ENCODE assay signal across 21 cellular contexts in the genomic region with DNA sequence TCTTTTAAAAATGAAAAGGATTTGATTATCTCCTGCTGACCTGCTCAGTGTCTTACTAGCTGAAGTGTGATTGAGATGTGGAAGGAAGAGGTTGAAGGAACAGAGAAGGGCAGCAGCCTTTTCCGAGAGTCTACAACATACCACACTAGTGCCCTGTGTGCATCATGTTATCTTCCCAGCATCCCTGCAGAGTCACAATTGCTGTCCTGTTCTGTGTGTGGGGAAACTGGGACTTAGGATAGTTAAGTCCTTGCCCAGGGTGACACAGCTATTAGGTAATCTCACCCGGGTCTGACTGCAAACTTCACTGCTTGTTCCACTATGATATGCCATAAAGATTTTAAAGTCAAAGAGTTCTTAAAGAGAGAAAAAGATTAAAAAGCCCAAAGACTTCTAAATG.
"Had no signal": no experiment of that assay in that cellular context is flagged by ENCODE, and none has a peak within 500 bp of the region (broad histone marks: within the 10 kb centered on the region; RNA-seq: fewer than 3 reads in every experiment).

No MANE protein-coding gene starts in this region.

- H3K9me3 Mint-ChIP-seq: IgD-negative memory B cell had no signal

- H3K4me3 ChIP-seq: MG63 had no signal

- DNase-seq: KBM-7, MG63, NCI-H1092, NCI-H1105 treated with DMSO at 0.1 percent for 48 hours, NCI-H1417 treated with DMSO at 0.1 percent for 48 hours, NCI-H146, NCI-H1694 treated with DMSO at 0.1 percent for 48 hours, NCI-H2029, NCI-H2081 treated with DMSO at 0.1 percent for 48 hours, NCI-H2171, NCI-H226, NCI-H446, NCI-H510A, NCI-H524 treated with DMSO at 0.1 percent for 48 hours, NCI-H69, NCI-H774, RPMI8226, SHP77 had no signal

- H3K9me3 ChIP-seq: MG63 had no signal

- H3K27me3 ChIP-seq: MG63 had no signal

- H3K27me3 Mint-ChIP-seq: IgD-negative memory B cell had no signal

- ATAC-seq: SK-N-SH treated with all-trans-retinoic acid at 6 μM for 48 hours had no signal

- FAIRE-seq: RCC 7860 had no signal

- H3K4me3 Mint-ChIP-seq: IgD-negative memory B cell had no signal
